In the genomic region with DNA sequence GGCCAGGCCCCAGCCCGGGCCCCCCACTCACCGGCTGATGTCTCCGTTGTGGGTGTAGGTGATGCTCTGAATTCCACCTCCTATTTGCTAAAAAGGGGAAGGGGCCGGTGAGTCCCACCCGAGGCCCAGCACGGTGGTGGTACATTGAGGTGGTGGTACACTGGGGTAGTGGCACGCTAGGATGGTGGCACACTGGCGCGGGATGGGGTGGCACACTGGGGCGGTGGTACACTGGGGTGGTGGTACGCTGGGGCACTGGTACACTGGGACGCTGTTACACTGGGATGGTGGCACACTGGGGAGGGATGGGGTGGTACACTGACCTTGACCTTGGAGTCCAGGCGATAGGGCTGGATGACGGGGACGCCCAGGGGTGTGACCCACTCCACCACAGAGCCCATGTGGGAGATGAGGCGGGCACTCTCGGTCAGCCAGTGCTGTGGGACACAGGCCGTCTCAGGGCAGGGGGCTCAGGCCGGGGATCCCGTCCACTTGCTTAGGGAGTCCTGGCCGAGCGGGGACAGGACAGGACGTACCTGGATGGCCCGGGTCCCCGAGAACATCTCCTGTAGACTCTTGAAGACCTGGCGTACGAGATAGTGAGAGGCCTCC, we compare ENCODE assay signal across 27 cellular contexts. TPM values are rescaled to one million over a fixed set of nuclear protein-coding genes. Genes with fewer than 3 reads are reported as not detected.
"Had no signal": no experiment of that assay in that cellular context is flagged by ENCODE, and none has a peak within 500 bp of the region (broad histone marks: within the 10 kb centered on the region; RNA-seq: fewer than 3 reads in every experiment).

No MANE protein-coding gene starts in this region.

- H3K9me3 Mint-ChIP-seq: central memory CD8-positive, alpha-beta T cell had no signal

- H3K4me3 ChIP-seq: coronary artery, dorsolateral prefrontal cortex, esophagus squamous epithelium, gastrocnemius medialis, heart right ventricle, left lung, lower lobe of right lung had no signal

- H3K4me1 ChIP-seq: gastrocnemius medialis had no signal

- ATAC-seq: esophagus mucosa, gastrocnemius medialis, left cardiac atrium, left lung, left ventricle myocardium superior, lower lobe of right lung had no signal

- FAIRE-seq: colon, islet of Langerhans, keratinocyte had no signal

- H3K27ac ChIP-seq: coronary artery, epithelial cell of prostate, esophagus squamous epithelium, gastrocnemius medialis, heart right ventricle, left lung, lower lobe of right lung had no signal

- DNase-seq: cerebellar nuclear complex; dermis blood vessel endothelial cell; dorsolateral prefrontal cortex; effector CD4-positive, alpha-beta T cell; effector memory CD4-positive, alpha-beta T cell; erythroblast; esophagus squamous epithelium; foreskin fibroblast; foreskin melanocyte; gastrocnemius medialis; heart right ventricle; hippocampal formation; left cardiac atrium; left lung; left ventricle myocardium superior; lower lobe of right lung; mesenchymal stem cell; midbrain had no signal

- H3K27me3 ChIP-seq: dorsolateral prefrontal cortex had no signal

- H3K27me3 Mint-ChIP-seq: central memory CD8-positive, alpha-beta T cell had no signal

- H3K4me1 Mint-ChIP-seq: central memory CD8-positive, alpha-beta T cell had no signal

- H3K9me3 ChIP-seq: esophagus squamous epithelium, gastrocnemius medialis, heart right ventricle, left lung, lower lobe of right lung had no signal

- H3K4me3 Mint-ChIP-seq: central memory CD8-positive, alpha-beta T cell had no signal

RNA-seq across cellular contexts. Expression of a gene that starts 20.9 kb away (rescaled TPM):
- total RNA-seq: dermis blood vessel endothelial cell, gastrocnemius medialis, kidney epithelial cell, left ventricle myocardium superior, lung microvascular endothelial cell had no signal
- polyA plus RNA-seq: keratinocyte had no signal
